In the genomic region with DNA sequence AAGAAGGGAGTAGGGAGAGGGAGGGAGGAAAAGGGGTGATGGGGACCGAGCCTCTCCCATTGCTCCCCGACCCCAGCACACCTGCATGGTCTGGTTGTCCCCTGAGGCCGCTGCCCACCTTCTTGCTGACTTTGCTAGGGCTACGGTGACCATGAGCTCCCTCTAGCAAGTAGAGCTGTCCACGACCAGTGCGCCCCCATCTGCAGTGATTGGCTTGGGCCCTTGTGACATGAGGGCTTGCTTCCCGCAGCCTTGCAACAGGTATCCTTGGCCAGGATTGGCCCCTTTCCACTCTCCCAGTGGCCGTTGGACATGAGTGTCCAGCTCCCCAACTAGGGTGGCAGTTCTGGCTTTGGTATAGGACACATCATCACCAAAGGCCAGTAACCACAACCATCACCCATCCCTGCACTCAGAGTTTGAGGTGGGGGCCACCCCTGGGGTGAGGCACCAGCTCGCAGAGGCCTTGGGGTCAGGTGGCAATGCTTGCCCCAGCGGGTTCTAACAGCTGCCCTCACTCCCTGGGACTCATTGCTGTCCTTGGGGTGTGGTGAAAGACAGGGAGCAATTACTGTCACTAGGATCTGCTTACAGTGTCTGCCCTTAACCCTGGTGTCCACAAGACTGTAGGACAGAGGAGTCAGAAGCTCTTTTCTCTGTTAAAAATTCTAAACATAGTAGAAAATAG, we compare ENCODE assay signal across 18 cellular contexts. TPM values are rescaled to one million over a fixed set of nuclear protein-coding genes. Genes with fewer than 3 reads are reported as not detected.
DNase-seq lines count a peak whose midpoint lies in the region; ATAC-seq and TF ChIP-seq lines count a peak whose summit lies in the region.
"Had no signal": no experiment of that assay in that cellular context is flagged by ENCODE, and none has a peak within 500 bp of the region (broad histone marks: within the 10 kb centered on the region; RNA-seq: fewer than 3 reads in every experiment).

No MANE protein-coding gene starts in this region.

- no peak overlapping the region for H2BK120ac ChIP-seq in H9 (ENCODE audit: low read depth, low read length, poor library complexity, severe bottlenecking)

- intact Hi-C loops in prostate gland (cut with DNase I): loop anchor here (10.0 kb wide), 1 partner anchor 414 kb away; no protein-coding TSS in a partner anchor
- intact Hi-C loops in PC-9 (cut with micrococcal nuclease; ENCODE audit: unreplicated experiment): no loop called here
- intact Hi-C loops in activated CD4-positive, alpha-beta T cell treated with anti-CD3 and anti-CD28 coated beads for 36 hours (cut with DNase I, micrococcal nuclease): loop anchor here in 1 of 2 experiments (10.0 kb wide), 1 partner anchor 1014 kb away; no protein-coding TSS in a partner anchor

- H3K14ac ChIP-seq in H9 (ENCODE audit: insufficient read depth, low read length): no peak overlapping the region

- H3K9me3 Mint-ChIP-seq in H9 (peaks cover 0 to 3% of the 10 kb centered on the region in 2 experiments; a peak in 1 of 5 replicates), WTC11 (peaks cover 13% of the 10 kb centered on the region), endodermal cell (peaks cover 2% of the 10 kb centered on the region)
- H3K9me3 Mint-ChIP-seq in activated CD4-positive, alpha-beta T cell treated with anti-CD3 and anti-CD28 coated beads for 36 hours (ENCODE audit: low read depth): peaks cover 18% of the 10 kb centered on the region
- H3K9me3 Mint-ChIP-seq in stimulated activated naive CD8-positive, alpha-beta T cell treated with anti-CD3 and anti-CD28 coated beads, Interleukin-15, amount 100 ng/mL, for 72 hours: peaks cover 16 to 22% of the 10 kb centered on the region in 2 donors
- H3K9me3 Mint-ChIP-seq: HFFc6 had no signal

- H3K79me2 ChIP-seq in H9 (ENCODE audit: insufficient read depth, low read length) (no peaks in the 10 kb centered on the region), PC-9 (ENCODE audit: low read depth) (no peaks in the 10 kb centered on the region)

- WGBS in H9 (ENCODE audit: extremely low coverage, insufficient read length, low lambda C conversion rate): no CpG with 5 or more reads among the region's 10 CpGs
- 86 to 91% methylated on average over 9 to 10 of the region's 10 CpGs for WGBS in endodermal cell (ENCODE audit: insufficient coverage in 1 of 2, insufficient read length in 1 of 2), 2 experiments
- 89% methylated on average over 10 of the region's 10 CpGs for WGBS in prostate gland

- H3K9ac ChIP-seq in H9 (ENCODE audit: extremely low read depth, insufficient read length, low read length): no peak overlapping the region
- no peak overlapping the region for H3K9ac ChIP-seq in endodermal cell (ENCODE audit: extremely low read depth, low read length, poor library complexity, severe bottlenecking)
- H3K9ac ChIP-seq: KMS-11 had no signal

- H3K4me3 Mint-ChIP-seq in H9: no peak overlapping the region
- no peak overlapping the region for H3K4me3 Mint-ChIP-seq in WTC11
- no peak overlapping the region for H3K4me3 Mint-ChIP-seq in endodermal cell
- no peak overlapping the region for H3K4me3 Mint-ChIP-seq in activated CD4-positive, alpha-beta T cell treated with anti-CD3 and anti-CD28 coated beads for 36 hours
- H3K4me3 Mint-ChIP-seq in stimulated activated naive CD8-positive, alpha-beta T cell treated with anti-CD3 and anti-CD28 coated beads, Interleukin-15, amount 100 ng/mL, for 72 hours: no peak overlapping the region
- H3K4me3 Mint-ChIP-seq: CD14-positive monocyte; CD4-positive, alpha-beta memory T cell; HFFc6 had no signal

- no peak overlapping the region for H2BK15ac ChIP-seq in H9 (ENCODE audit: low read depth, low read length)

- H3K9me2 ChIP-seq in PC-9 (ENCODE audit: insufficient read depth): no peaks in the 10 kb centered on the region

- no peak for TF ChIP-seq POLR2A in prostate gland (IDR thresholded peaks at IDR 0.05)

- H3K18ac ChIP-seq in H9 (ENCODE audit: insufficient read length, low read depth, low read length): no peak overlapping the region

- H3K4me1 Mint-ChIP-seq in H9 (peaks cover 0 to 2% of the 10 kb centered on the region in 2 experiments; a peak in 1 of 4 replicates), WTC11 (no peaks in the 10 kb centered on the region), endodermal cell (peaks cover 1% of the 10 kb centered on the region)
- H3K4me1 Mint-ChIP-seq in activated CD4-positive, alpha-beta T cell treated with anti-CD3 and anti-CD28 coated beads for 36 hours: peaks cover 43% of the 10 kb centered on the region
- peaks cover 44% of the 10 kb centered on the region for H3K4me1 Mint-ChIP-seq in stimulated activated naive CD8-positive, alpha-beta T cell treated with anti-CD3 and anti-CD28 coated beads, Interleukin-15, amount 100 ng/mL, for 72 hours

- H2BK12ac ChIP-seq in H9 (ENCODE audit: insufficient read length, low read depth, low read length): no peak overlapping the region

- H3K36me3 Mint-ChIP-seq in H9 (ENCODE audit: insufficient read depth in 1 of 3, low read depth in 3 of 3) (no peaks in the 10 kb centered on the region), WTC11 (no peaks in the 10 kb centered on the region), endodermal cell (ENCODE audit: low read depth) (no peaks in the 10 kb centered on the region)
- peaks cover 21% of the 10 kb centered on the region for H3K36me3 Mint-ChIP-seq in activated CD4-positive, alpha-beta T cell treated with anti-CD3 and anti-CD28 coated beads for 36 hours (ENCODE audit: low read depth)
- H3K36me3 Mint-ChIP-seq: CD14-positive monocyte; CD4-positive, alpha-beta memory T cell had no signal

- H2AFZ ChIP-seq in H9 (ENCODE audit: low read length) (no peak overlapping the region), PC-9 (no peak overlapping the region)

- no peak overlapping the region for H3K23ac ChIP-seq in H9 (ENCODE audit: insufficient read length, low read depth, low read length)

- H3K4me2 ChIP-seq in H9 (ENCODE audit: insufficient read depth, insufficient read length, low read length): no peak overlapping the region
- no peak overlapping the region for H3K4me2 ChIP-seq in PC-9
- H3K4me2 ChIP-seq: KMS-11 had no signal

- H3F3A ChIP-seq in PC-9 (ENCODE audit: insufficient read depth, low read depth): peaks cover 12% of the 10 kb centered on the region; the same call in 1 of the 2 replicates

- H2BK20ac ChIP-seq in H9 (ENCODE audit: low read depth, low read length, poor library complexity, severe bottlenecking): no peak overlapping the region

- H2AK5ac ChIP-seq in H9 (ENCODE audit: insufficient read length, low read length): no peak overlapping the region

- H4K8ac ChIP-seq in H9 (replicated peaks; ENCODE audit: insufficient read length, low read depth, low read length): no peak overlapping the region

- no TSS peak for BruUV-seq in PC-9 (replicated peaks; lab: Mats Ljungman, UMichigan)

- peak; percentile 61 for ATAC-seq in WTC11
- ATAC-seq in activated CD4-positive, alpha-beta T cell treated with anti-CD3 and anti-CD28 coated beads for 36 hours: no peak
- no peak for ATAC-seq in stimulated activated naive CD8-positive, alpha-beta T cell treated with anti-CD3 and anti-CD28 coated beads, Interleukin-15, amount 100 ng/mL, for 72 hours
- ATAC-seq: HCT116 had no signal

- H3K23me2 ChIP-seq in H9 (ENCODE audit: insufficient read length, low read depth, low read length, poor library complexity, severe bottlenecking): no peaks in the 10 kb centered on the region

- H3K79me1 ChIP-seq in H9 (ENCODE audit: insufficient read depth, low read depth, low read length, poor library complexity, severe bottlenecking): no peaks in the 10 kb centered on the region

- DNase-seq in H9: peak; percentile 65
- DNase-seq in WTC11 (ENCODE audit: low spot score): no peak
- peak; percentile 64 for DNase-seq in endodermal cell
- peak; percentile 61 for DNase-seq in myocyte (ENCODE audit: low read depth)
- DNase-seq in prostate gland (ENCODE audit: low spot score): no peak
- no peak for DNase-seq in PC-9
- DNase-seq in activated CD4-positive, alpha-beta T cell treated with anti-CD3 and anti-CD28 coated beads for 36 hours: no peak
- DNase-seq in stimulated activated naive CD8-positive, alpha-beta T cell treated with anti-CD3 and anti-CD28 coated beads, Interleukin-15, amount 100 ng/mL, for 72 hours: no peak
- DNase-seq: ACHN; AML-193; CD4-positive, alpha-beta memory T cell; DMS79 treated with DMSO at 0.1 percent for 48 hours; GF-D8; HFFc6 had no signal

- POLR2A ChIA-PET in WTC11 (lab: Charles Lee): no interaction called here
- POLR2A ChIA-PET in PC-9 (lab: Charles Lee; ENCODE audit: unreplicated experiment): no interaction called here
- POLR2A ChIA-PET in activated CD4-positive, alpha-beta T cell treated with anti-CD3 and anti-CD28 coated beads for 36 hours (lab: Charles Lee): no interaction called here

- H3K9me3 ChIP-seq in H9 (ENCODE audit: control insufficient read depth, low read depth, low read length) (no peaks in the 10 kb centered on the region), endodermal cell (ENCODE audit: control insufficient read depth, low read length) (no peaks in the 10 kb centered on the region), prostate gland (no peaks in the 10 kb centered on the region), PC-9 (ENCODE audit: insufficient read depth, low read depth) (peaks cover 5% of the 10 kb centered on the region; the same call in 1 of the 2 replicates)

- H3K4me1 ChIP-seq in H9 (ENCODE audit: insufficient read depth, low read length) (no peaks in the 10 kb centered on the region), endodermal cell (ENCODE audit: control insufficient read depth, insufficient read depth, low read length) (no peaks in the 10 kb centered on the region), prostate gland (replicated peaks) (no peaks in the 10 kb centered on the region), PC-9 (replicated peaks; ENCODE audit: insufficient read depth) (no peaks in the 10 kb centered on the region)

- H3K27me3 ChIP-seq in H9 (ENCODE audit: insufficient read depth, low read length): no peaks in the 10 kb centered on the region
- H3K27me3 ChIP-seq in endodermal cell (ENCODE audit: control insufficient read depth, insufficient read depth, low read length, poor library complexity, severe bottlenecking): no peaks in the 10 kb centered on the region
- H3K27me3 ChIP-seq in prostate gland (replicated peaks; ENCODE audit: insufficient read depth): no peaks in the 10 kb centered on the region
- H3K27me3 ChIP-seq in PC-9 (ENCODE audit: insufficient read depth, low read depth): no peaks in the 10 kb centered on the region

- no peak overlapping the region for H4K91ac ChIP-seq in H9 (ENCODE audit: insufficient read length, low read depth, low read length)

- H3K56ac ChIP-seq in H9 (ENCODE audit: insufficient read length, low read depth, low read length): no peak overlapping the region

- H3K4ac ChIP-seq in H9 (ENCODE audit: low read depth, low read length): no peak overlapping the region

- H3K27ac Mint-ChIP-seq in H9: no peak overlapping the region
- H3K27ac Mint-ChIP-seq in WTC11: no peak overlapping the region
- no peak overlapping the region for H3K27ac Mint-ChIP-seq in endodermal cell
- no peak overlapping the region for H3K27ac Mint-ChIP-seq in activated CD4-positive, alpha-beta T cell treated with anti-CD3 and anti-CD28 coated beads for 36 hours
- H3K27ac Mint-ChIP-seq in stimulated activated naive CD8-positive, alpha-beta T cell treated with anti-CD3 and anti-CD28 coated beads, Interleukin-15, amount 100 ng/mL, for 72 hours: no peak overlapping the region
- H3K27ac Mint-ChIP-seq: HFFc6 had no signal

- H3K27ac ChIP-seq in H9 (ENCODE audit: insufficient read length, low read depth, low read length) (no peak overlapping the region), endodermal cell (ENCODE audit: low read depth, low read length) (no peak overlapping the region), prostate gland (no peak overlapping the region), PC-9 (no peak overlapping the region)
- H3K27ac ChIP-seq: KMS-11 had no signal

- H3K4me3 ChIP-seq in endodermal cell (ENCODE audit: low read length): no peak overlapping the region
- no peak overlapping the region for H3K4me3 ChIP-seq in prostate gland
- no peak overlapping the region for H3K4me3 ChIP-seq in PC-9

- H2BK5ac ChIP-seq in H9 (ENCODE audit: insufficient read length, low read length): no peak overlapping the region

- TF ChIP-seq CTCF in H9 (conservative IDR thresholded peaks at IDR 0.05): 0 out of 3 replicates have a peak, but pooled peaks have one; percentile 18
- TF ChIP-seq CTCF in WTC11 (IDR thresholded peaks at IDR 0.05): no peak
- TF ChIP-seq CTCF in endodermal cell (conservative IDR thresholded peaks at IDR 0.05): no peak
- TF ChIP-seq CTCF in prostate gland (IDR thresholded peaks at IDR 0.05): no peak
- no peak for TF ChIP-seq CTCF in PC-9 (conservative IDR thresholded peaks at IDR 0.05)

- H3K27me3 Mint-ChIP-seq in H9 (ENCODE audit: low read depth): peaks cover 2% of the 10 kb centered on the region; the same call in 1 of the 2 replicates
- no peaks in the 10 kb centered on the region for H3K27me3 Mint-ChIP-seq in WTC11 (ENCODE audit: low read depth)
- no peaks in the 10 kb centered on the region for H3K27me3 Mint-ChIP-seq in endodermal cell (ENCODE audit: insufficient read depth)
- no peaks in the 10 kb centered on the region for H3K27me3 Mint-ChIP-seq in activated CD4-positive, alpha-beta T cell treated with anti-CD3 and anti-CD28 coated beads for 36 hours
- H3K27me3 Mint-ChIP-seq in stimulated activated naive CD8-positive, alpha-beta T cell treated with anti-CD3 and anti-CD28 coated beads, Interleukin-15, amount 100 ng/mL, for 72 hours: no peaks in the 10 kb centered on the region
- H3K27me3 Mint-ChIP-seq: CD4-positive, alpha-beta memory T cell had no signal

- CTCF ChIA-PET in WTC11 (lab: Charles Lee): interaction anchor here (0.6 to 1.4 kb wide), 9 partner anchors 12 to 416 kb away, joined by 3 to 6 read pairs (median 3); partner anchors contain the start of gene NINJ1
- CTCF ChIA-PET in PC-9 (lab: Charles Lee): no interaction called here
- CTCF ChIA-PET in activated CD4-positive, alpha-beta T cell treated with anti-CD3 and anti-CD28 coated beads for 36 hours (lab: Charles Lee): interaction anchor here (0.6 to 1.1 kb wide), 3 partner anchors 42 to 394 kb away, joined by 3 to 4 read pairs (median 4); no protein-coding TSS in a partner anchor

- no peak overlapping the region for H3T11ph ChIP-seq in H9 (ENCODE audit: low read length)

- H3K36me3 ChIP-seq in endodermal cell (ENCODE audit: control insufficient read depth, insufficient read depth, low read length): no peaks in the 10 kb centered on the region
- H3K36me3 ChIP-seq in prostate gland: no peaks in the 10 kb centered on the region
- H3K36me3 ChIP-seq in PC-9 (ENCODE audit: low read depth): no peaks in the 10 kb centered on the region

- H4K20me1 ChIP-seq in H9 (ENCODE audit: control insufficient read depth, insufficient read depth, insufficient read length) (no peaks in the 10 kb centered on the region), PC-9 (ENCODE audit: insufficient read depth) (no peaks in the 10 kb centered on the region)

- no peak overlapping the region for H4K5ac ChIP-seq in H9 (ENCODE audit: insufficient read length, low read depth, low read length)

RNA-seq across cellular contexts. Expression of gene NINJ1, which starts 17.2 kb away (rescaled TPM):
- total RNA-seq in H9 (2021) (27.4 and 28.9 TPM in 2 replicates), WTC11 (2021) (35.6 to 41.3 TPM (median 37.7 TPM) in 3 replicates), endodermal cell (10 to 100 TPM; 24.2 to 32.0 TPM), myocyte (33.6 and 78.3 TPM in 2 replicates), prostate gland (100 to 1,000 TPM; 139 to 183 TPM), PC-9 (2021) (115 TPM in 2 replicates)
- polyA plus RNA-seq in endodermal cell (2013, experiment 1 of 2): 29.8 TPM
- polyA plus RNA-seq in endodermal cell (2013, experiment 2 of 2): 28.4 TPM
- polyA plus RNA-seq in myocyte (2012): 27.3 TPM
- total RNA-seq in activated CD4-positive, alpha-beta T cell treated with anti-CD3 and anti-CD28 coated beads for 36 hours: 100 to 1,000 TPM in 1 of 2 experiments, 10 to 100 TPM in 1; 77.4 to 108 TPM

RNA-seq across cellular contexts. Expression of gene WNK2, which starts 32.7 kb away (rescaled TPM):
- 69.4 and 70.5 TPM in 2 replicates for total RNA-seq in H9 (2021)
- total RNA-seq in WTC11 (2021): 113 to 121 TPM (median 120 TPM) in 3 replicates
- total RNA-seq in endodermal cell: 10 to 100 TPM; 46.1 to 48.8 TPM
- 34.8 TPM for polyA plus RNA-seq in endodermal cell (2013, experiment 1 of 2)
- polyA plus RNA-seq in endodermal cell (2013, experiment 2 of 2): 29.3 TPM
- not detected in 2 replicates for total RNA-seq in myocyte
- not detected for polyA plus RNA-seq in myocyte (2012)
- 100 to 1,000 TPM in 1 of 2 donors, 10 to 100 TPM in 1; 77.9 to 136 TPM for total RNA-seq in prostate gland
- 44.6 and 61.3 TPM in 2 replicates for total RNA-seq in PC-9 (2021)
- 1 to 10 TPM; 3.3 to 4.6 TPM for total RNA-seq in activated CD4-positive, alpha-beta T cell treated with anti-CD3 and anti-CD28 coated beads for 36 hours
- total RNA-seq: HFFc6 had no signal
- polyA plus RNA-seq: BJ; CD14-positive monocyte; CD4-positive, alpha-beta memory T cell had no signal

RNA-seq across cellular contexts. Expression of gene CARD19, which starts 55.2 kb away (rescaled TPM):
- 21.4 and 23.6 TPM in 2 replicates for total RNA-seq in H9 (2021)
- 30.0 to 34.5 TPM (median 32.8 TPM) in 3 replicates for total RNA-seq in WTC11 (2021)
- total RNA-seq in endodermal cell: 10 to 100 TPM; 16.4 to 21.9 TPM
- polyA plus RNA-seq in endodermal cell (2013, experiment 1 of 2): 32.1 TPM
- polyA plus RNA-seq in endodermal cell (2013, experiment 2 of 2): 29.8 TPM
- total RNA-seq in myocyte: 61.2 and 143 TPM in 2 replicates
- polyA plus RNA-seq in myocyte (2012): 45.0 TPM
- 100 to 1,000 TPM in 1 of 2 donors, 10 to 100 TPM in 1; 41.9 to 111 TPM for total RNA-seq in prostate gland
- total RNA-seq in PC-9 (2021): 97.5 and 122 TPM in 2 replicates
- 10 to 100 TPM; 39.6 to 44.4 TPM for total RNA-seq in activated CD4-positive, alpha-beta T cell treated with anti-CD3 and anti-CD28 coated beads for 36 hours

Comparison
In these comparisons a context has a peak if more than half of its experiments do, and no peak if none do; other contexts are left out.
1. DNase-seq: peak in H9 (single experiment), endodermal cell (single experiment) and myocyte (single experiment); none in WTC11 (single experiment), prostate gland (single experiment), PC-9 (0 of 2), activated CD4-positive, alpha-beta T cell treated with anti-CD3 and anti-CD28 coated beads for 36 hours (single experiment) and stimulated activated naive CD8-positive, alpha-beta T cell treated with anti-CD3 and anti-CD28 coated beads, Interleukin-15, amount 100 ng/mL, for 72 hours (0 of 2).